In genomic region chr17:5780476-5780875, GRCh38 we compare ENCODE assay signal across 15 cellular contexts.
DNase-seq lines count a peak whose midpoint lies in the region; ATAC-seq and TF ChIP-seq lines count a peak whose summit lies in the region.
"Had no signal": no experiment of that assay in that cellular context is flagged by ENCODE, and none has a peak within 500 bp of the region (broad histone marks: within the 10 kb centered on the region; RNA-seq: fewer than 3 reads in every experiment).

No MANE protein-coding gene starts in this region.

- H3K9me3 ChIP-seq in mammary epithelial cell (replicated peaks; ENCODE audit: insufficient read depth, low read length): peaks cover 13% of the 10 kb centered on the region

- DNase-seq in AG08395 (ENCODE audit: low spot score) (peak; percentile 64), HS-5 (ENCODE audit: low read depth) (peak; percentile 67), mammary epithelial cell (peak; percentile 61), iris pigment epithelial cell (ENCODE audit: low read depth) (peak; percentile 79), activated T-cell treated with anti-CD3 and anti-CD28 coated beads for 4 hours (no peak)
- DNase-seq: activated CD4-positive, CD25-positive, alpha-beta regulatory T cell; activated naive CD8-positive, alpha-beta T cell treated with anti-CD3 and anti-CD28 coated beads, Interleukin-2, amount 10 ng/mL, durations not matched to agents 7 days and 5 days; DND-41; GOT3; NCI-H2227 treated with DMSO at 0.1 percent for 48 hours; psoas muscle; stimulated activated CD4-positive, alpha-beta T cell treated with anti-CD3 and anti-CD28 coated beads, Interleukin-2, amount 100 ng/mL, for 24 hours had no signal

- H3K4me3 ChIP-seq in mammary epithelial cell (replicated peaks in 1 of 3; ENCODE audit: insufficient read depth in 1 of 3, low read depth in 2 of 3, low read length in 3 of 3): no peak overlapping the region
- H3K4me3 ChIP-seq: psoas muscle had no signal

- H3K79me2 ChIP-seq in mammary epithelial cell (ENCODE audit: insufficient read depth, low read length): no peaks in the 10 kb centered on the region

- no TSS peak for BruUV-seq in mammary epithelial cell (replicated peaks; lab: Mats Ljungman, UMichigan)

- no peak for TF ChIP-seq CTCF in mammary epithelial cell (conservative IDR thresholded peaks at IDR 0.05 in 1 of 2, IDR thresholded peaks at IDR 0.05 in 1 of 2; ENCODE audit: extremely low read depth in 1 of 2, insufficient read depth in 1 of 2, low read depth in 1 of 2, low read length in 2 of 2)

- no peaks in the 10 kb centered on the region for H3K27me3 ChIP-seq in mammary epithelial cell (ENCODE audit: insufficient read depth, low read length)

- peaks cover 13% of the 10 kb centered on the region for H3K4me1 ChIP-seq in mammary epithelial cell (ENCODE audit: insufficient read depth, low read length)

- no peak overlapping the region for H3K9ac ChIP-seq in mammary epithelial cell (ENCODE audit: insufficient read depth, low read length)

- H3K36me3 ChIP-seq in mammary epithelial cell (ENCODE audit: insufficient read depth, low read length): no peaks in the 10 kb centered on the region

- ATAC-seq in GM21390 (IDR thresholded peaks at IDR 0.05; ENCODE audit: unreplicated experiment) (no peak), GM19023 (IDR thresholded peaks at IDR 0.05; ENCODE audit: unreplicated experiment) (no peak), HG03354 (IDR thresholded peaks at IDR 0.05; ENCODE audit: poor library complexity, severe bottlenecking, unreplicated experiment) (no peak)
- ATAC-seq: psoas muscle had no signal

- H3K4me2 ChIP-seq in mammary epithelial cell (ENCODE audit: insufficient read depth, low read depth, low read length): no peak overlapping the region

- 67% methylated on average over 10 of the region's 11 CpGs for WGBS in mammary epithelial cell (ENCODE audit: low coverage, missing lambda C conversion rate)

- intact Hi-C loops in mammary epithelial cell (cut with micrococcal nuclease): no loop called here

- CTCF ChIA-PET in mammary epithelial cell (lab: Charles Lee; ENCODE audit: low non-redundant PET): no interaction called here

- no peaks in the 10 kb centered on the region for H4K20me1 ChIP-seq in mammary epithelial cell (ENCODE audit: insufficient read depth, low read length)

- dilution Hi-C loops in mammary epithelial cell (cut with HindIII; ENCODE audit: low sequenced_read_pairs): no loop called here

- H2AFZ ChIP-seq in mammary epithelial cell (ENCODE audit: low read depth, low read length): no peak overlapping the region

- in situ Hi-C loops in mammary epithelial cell (cut with MboI; ENCODE audit: low sequenced_read_pairs in 2 of 2): no loop called here

- H3K27ac ChIP-seq in mammary epithelial cell (ENCODE audit: insufficient read depth, low read depth, low read length): no peak overlapping the region
- H3K27ac ChIP-seq: psoas muscle had no signal
